ENCODE assay signal across 19 cellular contexts in the genomic region with DNA sequence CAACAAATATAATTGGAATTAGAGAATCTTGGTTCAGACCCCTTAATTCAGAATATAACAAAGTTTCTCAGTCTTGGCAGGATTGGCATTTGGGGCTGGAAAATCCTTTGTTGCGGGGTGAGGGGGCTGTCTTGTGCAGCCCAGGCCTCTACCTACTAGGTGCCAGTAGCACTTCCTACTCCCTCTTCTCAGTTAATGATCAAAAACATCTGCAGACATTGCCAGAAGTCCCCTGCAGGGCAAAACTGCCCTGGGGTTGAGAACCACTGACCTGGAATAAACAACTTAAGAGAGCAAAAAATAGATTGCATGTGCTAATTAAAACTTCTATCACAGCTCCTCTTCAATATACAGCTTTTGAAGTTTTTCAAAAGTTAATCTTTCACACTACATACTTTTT. TPM values are rescaled to one million over a fixed set of nuclear protein-coding genes. Genes with fewer than 3 reads are reported as not detected.
DNase-seq lines count a peak whose midpoint lies in the region; ATAC-seq, FAIRE-seq and TF ChIP-seq lines count a peak whose summit lies in the region.
"Had no signal": no experiment of that assay in that cellular context is flagged by ENCODE, and none has a peak within 500 bp of the region (broad histone marks: within the 10 kb centered on the region; RNA-seq: fewer than 3 reads in every experiment).

No MANE protein-coding gene starts in this region.

- H3K4me3 ChIP-seq in HEK293 (ENCODE audit: low read depth, low read length) = no peak overlapping the region
- H3K4me3 ChIP-seq: GM23248, SK-N-MC had no signal

- no peak for ATAC-seq in Right ventricle myocardium superior (ENCODE audit: poor library complexity)
- ATAC-seq: CD8-positive, alpha-beta T cell; Panc1; Right ventricle myocardium inferior had no signal

- TF ChIP-seq CTCF in HEK293 (tag by site-specific recombination; IDR thresholded peaks at IDR 0.05) (no peak), mesothelial cell of epicardium (IDR thresholded peaks at IDR 0.05; ENCODE audit: unreplicated experiment) (no peak)

- no peak overlapping the region for H3K27ac ChIP-seq in HEK293 (ENCODE audit: extremely low read depth, low read depth, low read length)
- H3K27ac ChIP-seq: GM23248, SK-N-MC had no signal

- H3K27me3 Mint-ChIP-seq in mesothelial cell of epicardium (ENCODE audit: low read depth) = no peaks in the 10 kb centered on the region

- peaks cover 10% of the 10 kb centered on the region for H3K36me3 Mint-ChIP-seq in mesothelial cell of epicardium

- intact Hi-C loops in Right ventricle myocardium superior (cut with DNase I) = no loop called here

- peaks cover 3% of the 10 kb centered on the region for H3K9me3 Mint-ChIP-seq in mesothelial cell of epicardium
- H3K9me3 Mint-ChIP-seq: CD8-positive, alpha-beta T cell had no signal

- POLR2A ChIA-PET in HEK293 (lab: Yijun Ruan, JAX) = no interaction called here

- no peaks in the 10 kb centered on the region for H3K9me3 ChIP-seq in HEK293 (ENCODE audit: control insufficient read depth, insufficient read depth, low read depth, low read length)
- H3K9me3 ChIP-seq: BE2C had no signal

- no peaks in the 10 kb centered on the region for H3K4me1 Mint-ChIP-seq in mesothelial cell of epicardium

- FAIRE-seq in GM12891 (lab: Jason Lieb, UNC) = peak; percentile 43

- CTCF ChIA-PET in HEK293 (lab: Yijun Ruan, JAX) = interaction anchor here (0.6 to 1.1 kb wide), 5 partner anchors 10 to 110 kb away, joined by 3 to 7 read pairs (median 3); no protein-coding TSS in a partner anchor

- H3K4me3 Mint-ChIP-seq in mesothelial cell of epicardium = no peak overlapping the region
- H3K4me3 Mint-ChIP-seq: CD8-positive, alpha-beta T cell had no signal

- no peak for TF ChIP-seq POLR2A in GM12891 (IDR thresholded peaks at IDR 0.05; ENCODE audit: low read depth, low read length)

- H3K4me1 ChIP-seq in HEK293 (ENCODE audit: control insufficient read depth, insufficient read depth, low read length) = 0 out of 2 replicates have a peak, but pooled peaks cover 3% of the 10 kb centered on the region
- H3K4me1 ChIP-seq: BE2C had no signal

- no peak overlapping the region for H3K27ac Mint-ChIP-seq in mesothelial cell of epicardium

- H3K36me3 ChIP-seq in HEK293 (ENCODE audit: control insufficient read depth in 2 of 2, insufficient read depth in 1 of 2, low read length in 2 of 2) = peaks cover 54 to 70% of the 10 kb centered on the region in 2 experiments

- no peak for DNase-seq in GM12891 (ENCODE audit: insufficient read length, low spot score)
- DNase-seq in kidney tubule cell (ENCODE audit: low spot score) = peak; percentile 28
- peak; percentile 54 for DNase-seq in renal cortical epithelial cell (ENCODE audit: low read depth)
- DNase-seq in stimulated activated CD4-positive, alpha-beta T cell treated with anti-CD3 and anti-CD28 coated beads, Interleukin-12 subunit alpha, Interleukin-12 subunit beta, amount 100 ng/mL, for 4 hours = no peak
- DNase-seq in mesothelial cell of epicardium (ENCODE audit: low spot score in 2 of 2, unreplicated experiment in 2 of 2) = no peak
- no peak for DNase-seq in Right ventricle myocardium superior
- DNase-seq: BE2C; CD8-positive, alpha-beta T cell; GM23248; HCEC 1CT; NCI-H1436; NCI-H2029; NCI-H2171 treated with DMSO at 0.1 percent for 48 hours; NCI-H510A; NCI-H82 had no signal

TF ChIP-seq in GM12891, 5 proteins besides CTCF, POLR2A, EP300 and RAD21:
- no peak for TF ChIP-seq PAX5 (IDR thresholded peaks at IDR 0.05; ENCODE audit: insufficient read depth, low read length, severe bottlenecking)
- TF ChIP-seq TAF1 (IDR thresholded peaks at IDR 0.05; ENCODE audit: low read depth, low read length) = no peak
- TF ChIP-seq SPI1 (IDR thresholded peaks at IDR 0.05; ENCODE audit: low read depth, low read length) = no peak
- no peak for TF ChIP-seq POU2F2 (IDR thresholded peaks at IDR 0.05; ENCODE audit: low read depth, low read length)
- TF ChIP-seq POLR2AphosphoS5 (IDR thresholded peaks at IDR 0.05; ENCODE audit: low read depth, low read length) = no peak
TF ChIP-seq in GM12891: peak in this region for 0.

TF ChIP-seq in HEK293, 187 proteins besides CTCF, POLR2A, EP300 and RAD21:
- TF ChIP-seq ZNF114 (tag by site-specific recombination; IDR thresholded peaks at IDR 0.05) = no peak
- 0 out of 2 replicates have a peak, but pooled peaks have one; percentile 34 for TF ChIP-seq OSR2 (tag by site-specific recombination; IDR thresholded peaks at IDR 0.05)

RNA-seq across cellular contexts. Expression of a gene that starts 36.7 kb away (rescaled TPM):
- 9.2 TPM for polyA plus RNA-seq in GM12891 (2012; ENCODE audit: low read depth, missing spikeins)
- total RNA-seq in renal cortical epithelial cell (18.5 and 36.6 TPM in 2 replicates), mesothelial cell of epicardium (8.9 to 10.2 TPM (median 10.2 TPM) in 3 replicates), Right ventricle myocardium superior (4.8 TPM)

RNA-seq across cellular contexts. Expression of a gene that starts 51.2 kb away (rescaled TPM):
- 14.6 TPM for polyA plus RNA-seq in GM12891 (2012; ENCODE audit: low read depth, missing spikeins)
- 8.9 and 35.5 TPM in 2 replicates for total RNA-seq in renal cortical epithelial cell
- 41.6 to 46.8 TPM (median 42.0 TPM) in 3 replicates for total RNA-seq in mesothelial cell of epicardium
- 23.9 TPM for total RNA-seq in Right ventricle myocardium superior

Comparison
In these comparisons a context has a peak if more than half of its experiments do, and no peak if none do; other contexts are left out.
1. DNase-seq: peak in kidney tubule cell (single experiment) and renal cortical epithelial cell (single experiment); none in GM12891 (single experiment), stimulated activated CD4-positive, alpha-beta T cell treated with anti-CD3 and anti-CD28 coated beads, Interleukin-12 subunit alpha, Interleukin-12 subunit beta, amount 100 ng/mL, for 4 hours (single experiment), mesothelial cell of epicardium (0 of 2) and Right ventricle myocardium superior (single experiment).